ENCODE assay signal across 9 cellular contexts in genomic region chr2:207149253-207150213, GRCh38. TPM values are rescaled to one million over a fixed set of nuclear protein-coding genes. Genes with fewer than 3 reads are reported as not detected.
DNase-seq lines count a peak whose midpoint lies in the region; ATAC-seq and TF ChIP-seq lines count a peak whose summit lies in the region.
"Had no signal": no experiment of that assay in that cellular context is flagged by ENCODE, and none has a peak within 500 bp of the region (broad histone marks: within the 10 kb centered on the region; RNA-seq: fewer than 3 reads in every experiment).

No MANE protein-coding gene starts in this region.

- no peaks in the 10 kb centered on the region for H3K36me3 ChIP-seq in HEK293 (ENCODE audit: control insufficient read depth in 2 of 2, insufficient read depth in 1 of 2, low read length in 2 of 2)
- peaks cover 9% of the 10 kb centered on the region for H3K36me3 ChIP-seq in right atrium auricular region
- peaks cover 7% of the 10 kb centered on the region; the same call in 1 of the 2 replicates for H3K36me3 ChIP-seq in GM23338 (ENCODE audit: insufficient read depth)

- H3K4me1 ChIP-seq in HEK293 (ENCODE audit: control insufficient read depth, insufficient read depth, low read length) (peaks cover 3% of the 10 kb centered on the region; the same call in 1 of the 2 replicates), right atrium auricular region (peaks cover 0 to 96% of the 10 kb centered on the region in 2 donors), GM23338 (ENCODE audit: insufficient read depth) (peaks cover 62% of the 10 kb centered on the region)

- no peaks in the 10 kb centered on the region for H3K27me3 ChIP-seq in right atrium auricular region
- H3K27me3 ChIP-seq in GM23338 (ENCODE audit: insufficient read depth) = no peaks in the 10 kb centered on the region

- peaks cover 75% of the 10 kb centered on the region for H3K4me1 Mint-ChIP-seq in activated T-helper 1 cell treated with anti-CD3 and anti-CD28 coated beads, Interleukin-12 subunit alpha, Interleukin-12 subunit beta, Interleukin-2, Interleukin-4 antibody, amounts not matched to agents 30 ng/mL and 10 ng/mL and 1 ng/mL, durations not matched to agents 14 hours and 24 hours and 36 hours (ENCODE audit: low read depth)
- H3K4me1 Mint-ChIP-seq in GM23338 = peaks cover 64% of the 10 kb centered on the region
- H3K4me1 Mint-ChIP-seq: central memory CD8-positive, alpha-beta T cell had no signal

- no peak overlapping the region for H3K27ac Mint-ChIP-seq in activated T-helper 1 cell treated with anti-CD3 and anti-CD28 coated beads, Interleukin-12 subunit alpha, Interleukin-12 subunit beta, Interleukin-2, Interleukin-4 antibody, amounts not matched to agents 30 ng/mL and 10 ng/mL and 1 ng/mL, durations not matched to agents 14 hours and 24 hours and 36 hours
- no peak overlapping the region for H3K27ac Mint-ChIP-seq in GM23338

- TF ChIP-seq POLR2A in lower leg skin (IDR thresholded peaks at IDR 0.05) = no peak

- no peaks in the 10 kb centered on the region for H3F3A ChIP-seq in GM23338 (replicated peaks; ENCODE audit: low read depth)

- H3K4me3 ChIP-seq in HEK293 (ENCODE audit: low read depth, low read length) = no peak overlapping the region
- no peak overlapping the region for H3K4me3 ChIP-seq in right atrium auricular region
- no peak overlapping the region for H3K4me3 ChIP-seq in GM23338
- H3K4me3 ChIP-seq in lower leg skin (ENCODE audit: low read depth, poor library complexity, severe bottlenecking) = no peak overlapping the region

- no peak for TF ChIP-seq CTCF in HEK293 (tag by site-specific recombination; IDR thresholded peaks at IDR 0.05)
- TF ChIP-seq CTCF in right atrium auricular region (IDR thresholded peaks at IDR 0.05) = no peak
- no peak for TF ChIP-seq CTCF in GM23338 (conservative IDR thresholded peaks at IDR 0.05; ENCODE audit: low read depth in 2 of 2)
- TF ChIP-seq CTCF in lower leg skin (IDR thresholded peaks at IDR 0.05) = no peak

- no peak overlapping the region for H3K27ac ChIP-seq in HEK293 (ENCODE audit: extremely low read depth, low read depth, low read length)
- peak overlapping the region; percentile 44 to 54 for H3K27ac ChIP-seq in right atrium auricular region
- no peak overlapping the region for H3K27ac ChIP-seq in GM23338 (ENCODE audit: low read depth)

- no peak overlapping the region for H3K4me2 ChIP-seq in GM23338

- H3K27me3 Mint-ChIP-seq in activated T-helper 1 cell treated with anti-CD3 and anti-CD28 coated beads, Interleukin-12 subunit alpha, Interleukin-12 subunit beta, Interleukin-2, Interleukin-4 antibody, amounts not matched to agents 30 ng/mL and 10 ng/mL and 1 ng/mL, durations not matched to agents 14 hours and 24 hours and 36 hours (ENCODE audit: insufficient read depth) = peaks cover 6% of the 10 kb centered on the region
- H3K27me3 Mint-ChIP-seq in GM23338 (ENCODE audit: insufficient read depth, low read depth, poor library complexity) = peaks cover 3% of the 10 kb centered on the region

- intact Hi-C loops in activated T-helper 1 cell treated with anti-CD3 and anti-CD28 coated beads, Interleukin-12 subunit alpha, Interleukin-12 subunit beta, Interleukin-2, Interleukin-4 antibody, amounts not matched to agents 30 ng/mL and 10 ng/mL and 1 ng/mL, durations not matched to agents 14 hours and 24 hours and 36 hours (cut with micrococcal nuclease) = loop anchor here (1.0 to 10.0 kb wide), 2 partner anchors 14 to 1065 kb away; partner anchors contain the start of gene INO80D
- intact Hi-C loops in lower leg skin (cut with DNase I; ENCODE audit: low total_unique reads) = no loop called here

- CTCF ChIA-PET in HEK293 (lab: Yijun Ruan, JAX) = interaction anchor here (0.6 kb wide), 1 partner anchor 34 kb away, joined by 3 read pairs; no protein-coding TSS in a partner anchor

- no peak overlapping the region for H3K4me3 Mint-ChIP-seq in activated T-helper 1 cell treated with anti-CD3 and anti-CD28 coated beads, Interleukin-12 subunit alpha, Interleukin-12 subunit beta, Interleukin-2, Interleukin-4 antibody, amounts not matched to agents 30 ng/mL and 10 ng/mL and 1 ng/mL, durations not matched to agents 14 hours and 24 hours and 36 hours
- no peak overlapping the region for H3K4me3 Mint-ChIP-seq in GM23338
- H3K4me3 Mint-ChIP-seq: central memory CD8-positive, alpha-beta T cell had no signal

- DNase-seq in NCI-H69 (lab: John Stamatoyannopoulos, UW) (peak; percentile 75), right atrium auricular region (ENCODE audit: low spot score) (no peak), GM23338 (ENCODE audit: low spot score) (no peak), lower leg skin (ENCODE audit: low spot score in 2 of 2) (no peak), AG08396 (ENCODE audit: low spot score) (no peak)
- no peak for DNase-seq in activated T-helper 1 cell treated with anti-CD3 and anti-CD28 coated beads, Interleukin-12 subunit alpha, Interleukin-12 subunit beta, Interleukin-2, Interleukin-4 antibody, amounts not matched to agents 30 ng/mL and 10 ng/mL and 1 ng/mL, durations not matched to agents 14 hours and 24 hours and 36 hours (ENCODE audit: low spot score)

- ATAC-seq in GM18517 (IDR thresholded peaks at IDR 0.05; ENCODE audit: unreplicated experiment) (peak; percentile 76), GM23338 (no peak)

- H4K20me1 ChIP-seq in GM23338 (replicated peaks; ENCODE audit: insufficient read depth) = no peaks in the 10 kb centered on the region

- H3K36me3 Mint-ChIP-seq in activated T-helper 1 cell treated with anti-CD3 and anti-CD28 coated beads, Interleukin-12 subunit alpha, Interleukin-12 subunit beta, Interleukin-2, Interleukin-4 antibody, amounts not matched to agents 30 ng/mL and 10 ng/mL and 1 ng/mL, durations not matched to agents 14 hours and 24 hours and 36 hours (ENCODE audit: low read depth) = peaks cover 32% of the 10 kb centered on the region
- no peaks in the 10 kb centered on the region; the same call in 2 of the 3 replicates for H3K36me3 Mint-ChIP-seq in GM23338 (ENCODE audit: low read depth)

- H3K9me2 ChIP-seq in GM23338 (ENCODE audit: insufficient read depth) = no peaks in the 10 kb centered on the region

- H2AFZ ChIP-seq in GM23338 = no peak overlapping the region

- WGBS in lower leg skin, 2 donors = 82 to 88% methylated on average over 6 of the region's 6 CpGs

- H3K79me2 ChIP-seq in GM23338 (replicated peaks; ENCODE audit: insufficient read depth) = peaks cover 97% of the 10 kb centered on the region

- POLR2A ChIA-PET in HEK293 (lab: Yijun Ruan, JAX) = no interaction called here

- H3K9me3 ChIP-seq in HEK293 (ENCODE audit: control insufficient read depth, insufficient read depth, low read depth, low read length) = no peaks in the 10 kb centered on the region
- H3K9me3 ChIP-seq in right atrium auricular region = no peaks in the 10 kb centered on the region

- no peaks in the 10 kb centered on the region for H3K9me3 Mint-ChIP-seq in activated T-helper 1 cell treated with anti-CD3 and anti-CD28 coated beads, Interleukin-12 subunit alpha, Interleukin-12 subunit beta, Interleukin-2, Interleukin-4 antibody, amounts not matched to agents 30 ng/mL and 10 ng/mL and 1 ng/mL, durations not matched to agents 14 hours and 24 hours and 36 hours
- no peaks in the 10 kb centered on the region; the same call in 2 of the 3 replicates for H3K9me3 Mint-ChIP-seq in GM23338
- H3K9me3 Mint-ChIP-seq: central memory CD8-positive, alpha-beta T cell had no signal

TF ChIP-seq in HEK293, 187 proteins besides CTCF, POLR2A, EP300 and RAD21 (continues in another document):
- TF ChIP-seq ZNF549 (tag by site-specific recombination; IDR thresholded peaks at IDR 0.05) (no peak), ZBTB48 (tag by site-specific recombination; IDR thresholded peaks at IDR 0.05) (no peak), ZNF24 (tag by site-specific recombination; IDR thresholded peaks at IDR 0.05) (no peak), ZNF768 (tag by site-specific recombination; IDR thresholded peaks at IDR 0.05) (no peak), ZNF121 (tag by site-specific recombination; IDR thresholded peaks at IDR 0.05) (no peak), SP3 (tag by site-specific recombination; IDR thresholded peaks at IDR 0.05) (no peak), ZNF174 (tag by site-specific recombination; IDR thresholded peaks at IDR 0.05) (no peak), ZNF558 (tag by site-specific recombination; IDR thresholded peaks at IDR 0.05) (no peak), ZNF514 (tag by site-specific recombination; IDR thresholded peaks at IDR 0.05) (no peak), ZNF302 (tag by site-specific recombination; IDR thresholded peaks at IDR 0.05; ENCODE audit: low read depth) (no peak), ZIC2 (tag by site-specific recombination; IDR thresholded peaks at IDR 0.05) (peak; percentile 90), ZNF654 (tag by site-specific recombination; IDR thresholded peaks at IDR 0.05; ENCODE audit: low read depth) (no peak), ZNF530 (tag by site-specific recombination; IDR thresholded peaks at IDR 0.05; ENCODE audit: low read depth) (no peak)

TF ChIP-seq in GM23338, 12 proteins besides CTCF, POLR2A, EP300 and RAD21 (continues in another document):
- no peak for TF ChIP-seq STAT1 (IDR thresholded peaks at IDR 0.05; ENCODE audit: unreplicated experiment)
- no peak for TF ChIP-seq ZNF331 (CRISPR knock-in tag; IDR thresholded peaks at IDR 0.05; ENCODE audit: low read depth)
- no peak for TF ChIP-seq ZNF114 (CRISPR knock-in tag; IDR thresholded peaks at IDR 0.05)

RNA-seq across cellular contexts. Expression of gene KLF7, which starts 16.2 kb away (rescaled TPM):
- total RNA-seq in right atrium auricular region (10 to 100 TPM; 13.5 to 29.9 TPM), lower leg skin (10 to 100 TPM; 10.7 to 26.4 (median 13.5) TPM)
- total RNA-seq in activated T-helper 1 cell treated with anti-CD3 and anti-CD28 coated beads, Interleukin-12 subunit alpha, Interleukin-12 subunit beta, Interleukin-2, Interleukin-4 antibody, amounts not matched to agents 30 ng/mL and 10 ng/mL and 1 ng/mL, durations not matched to agents 14 hours and 24 hours and 36 hours = 13.4 and 16.5 TPM in 2 replicates
- 11.1 and 15.4 TPM in 2 replicates for total RNA-seq in GM23338 (2014; rRNA removed; shearing (Covaris generic))
- polyA plus RNA-seq in GM23338 (2016; fragmentation: Nextera tagmentation; extraction: Ambion mirVana) = 5.7 and 7.6 TPM in 2 replicates

Comparison
In these comparisons a context has a peak if more than half of its experiments do, and no peak if none do; other contexts are left out.
1. H3K27ac ChIP-seq: peak in right atrium auricular region (2 of 2); none in HEK293 (single experiment) and GM23338 (single experiment).